ENCODE assay signal across 25 cellular contexts in genomic region chr6:111530218-111530617, GRCh38.
"Had no signal": no experiment of that assay in that cellular context is flagged by ENCODE, and none has a peak within 500 bp of the region (broad histone marks: within the 10 kb centered on the region; RNA-seq: fewer than 3 reads in every experiment).

No MANE protein-coding gene starts in this region.

- H3K9me3 Mint-ChIP-seq: activated T-cell treated with anti-CD3 and anti-CD28 coated beads, Interleukin-2, amount 50 U/mL, for 24 hours; effector memory CD8-positive, alpha-beta T cell had no signal

- H3K4me3 ChIP-seq: esophagus muscularis mucosa, gastroesophageal sphincter, heart right ventricle, lower lobe of right lung, ovary, prostate gland, right atrium auricular region, suprapubic skin, vagina had no signal

- H3K36me3 Mint-ChIP-seq: WTC11 had no signal

- H3K36me3 ChIP-seq: esophagus muscularis mucosa, gastroesophageal sphincter, heart right ventricle, lower lobe of right lung, ovary, prostate gland, right atrium auricular region, suprapubic skin, vagina had no signal

- H3K9me3 ChIP-seq: esophagus muscularis mucosa, gastroesophageal sphincter, heart right ventricle, lower lobe of right lung, ovary, prostate gland, right atrium auricular region, suprapubic skin, vagina had no signal

- DNase-seq: activated CD4-positive, alpha-beta T cell treated with anti-CD3 and anti-CD28 coated beads, Interleukin-2, amount 50 U/mL, for 4 hours; activated CD8-positive, alpha-beta memory T cell treated with anti-CD3 and anti-CD28 coated beads for 24 hours; activated CD8-positive, alpha-beta memory T cell treated with anti-CD3 and anti-CD28 coated beads, Interleukin-2, amount 50 U/mL, for 4 hours; activated naive CD4-positive, alpha-beta T cell treated with Interleukin-2 at 50 U/mL for 16 hours; activated naive CD8-positive, alpha-beta T cell treated with anti-CD3 and anti-CD28 coated beads for 36 hours; activated T-cell treated with anti-CD3 and anti-CD28 coated beads, Interleukin-2, amount 50 U/mL, for 24 hours; central memory CD4-positive, alpha-beta T cell; dorsolateral prefrontal cortex; effector memory CD8-positive, alpha-beta T cell; heart right ventricle; lower lobe of right lung; mesendoderm; ovary; stimulated activated CD4-positive, alpha-beta T cell treated with anti-CD3 and anti-CD28 coated beads, Interleukin-1b, Interleukin-23, amount 100 ng/mL, for 48 hours; stimulated activated naive CD8-positive, alpha-beta T cell treated with anti-CD3 and anti-CD28 coated beads, Interleukin-15, amount 100 ng/mL, for 72 hours; T-helper 9 cell had no signal

- H3K27ac ChIP-seq: esophagus muscularis mucosa, gastroesophageal sphincter, heart right ventricle, lower lobe of right lung, ovary, prostate gland, right atrium auricular region, suprapubic skin, vagina had no signal

- H3K4me3 Mint-ChIP-seq: activated naive CD8-positive, alpha-beta T cell treated with anti-CD3 and anti-CD28 coated beads for 36 hours; activated T-cell treated with anti-CD3 and anti-CD28 coated beads, Interleukin-2, amount 50 U/mL, for 24 hours; effector memory CD8-positive, alpha-beta T cell; type B pancreatic cell; WTC11 had no signal

- H3K27ac Mint-ChIP-seq: activated naive CD8-positive, alpha-beta T cell treated with anti-CD3 and anti-CD28 coated beads for 36 hours; activated T-cell treated with anti-CD3 and anti-CD28 coated beads, Interleukin-2, amount 50 U/mL, for 24 hours; effector memory CD8-positive, alpha-beta T cell; stimulated activated naive CD8-positive, alpha-beta T cell treated with anti-CD3 and anti-CD28 coated beads, Interleukin-15, amount 100 ng/mL, for 72 hours; type B pancreatic cell; WTC11 had no signal

- H3K27me3 Mint-ChIP-seq: activated naive CD8-positive, alpha-beta T cell treated with anti-CD3 and anti-CD28 coated beads for 36 hours; activated T-cell treated with anti-CD3 and anti-CD28 coated beads, Interleukin-2, amount 50 U/mL, for 24 hours; effector memory CD8-positive, alpha-beta T cell; naive thymus-derived CD4-positive, alpha-beta T cell; stimulated activated naive CD8-positive, alpha-beta T cell treated with anti-CD3 and anti-CD28 coated beads, Interleukin-15, amount 100 ng/mL, for 72 hours; type B pancreatic cell had no signal

- H3K4me1 ChIP-seq: lower lobe of right lung, prostate gland, suprapubic skin had no signal

- ATAC-seq: effector memory CD8-positive, alpha-beta T cell; gastroesophageal sphincter; heart right ventricle; lower lobe of right lung; naive thymus-derived CD4-positive, alpha-beta T cell; stimulated activated naive CD8-positive, alpha-beta T cell treated with anti-CD3 and anti-CD28 coated beads, Interleukin-15, amount 100 ng/mL, for 72 hours had no signal

- H3K27me3 ChIP-seq: dorsolateral prefrontal cortex, esophagus muscularis mucosa, gastroesophageal sphincter, heart right ventricle, ovary, right atrium auricular region, suprapubic skin, vagina had no signal
